ENCODE assay signal across 1 cellular context in the genomic region with DNA sequence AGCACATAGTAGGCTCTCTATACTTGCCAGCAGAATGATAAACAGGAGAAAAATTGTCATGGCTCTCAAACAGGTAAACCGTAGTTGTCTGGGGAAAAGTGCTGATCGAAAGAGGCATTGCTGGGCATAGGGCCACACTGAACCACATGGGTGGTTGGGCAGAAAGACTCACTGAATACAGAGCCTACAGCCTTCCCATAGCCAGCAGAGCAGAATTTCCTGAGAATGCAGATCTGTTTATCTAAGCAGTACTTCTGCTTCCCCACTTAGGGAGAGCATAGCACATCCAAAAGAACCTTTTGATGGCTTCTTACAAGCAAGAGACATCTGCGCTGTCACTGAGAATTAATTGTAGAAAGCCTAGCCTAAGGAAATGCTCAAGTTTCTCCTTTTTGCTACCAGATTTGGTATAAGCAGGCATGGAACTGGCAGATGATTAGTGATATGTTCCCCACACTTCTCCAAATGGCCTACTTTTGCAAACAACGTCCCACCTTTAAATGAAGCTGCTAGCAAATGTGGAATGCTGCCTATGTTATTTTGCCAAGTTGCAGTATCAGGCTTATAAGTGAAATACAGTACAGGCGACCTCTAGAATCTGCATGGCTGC.
TF ChIP-seq lines count a peak whose summit lies in the region.

No MANE protein-coding gene starts in this region.

TF ChIP-seq in HepG2, 621 proteins besides CTCF, POLR2A, EP300 and RAD21:
- no peak for TF ChIP-seq ZSCAN31 (CRISPR knock-in tag; IDR thresholded peaks at IDR 0.05; ENCODE audit: low read depth)
- TF ChIP-seq ZXDC (CRISPR knock-in tag; IDR thresholded peaks at IDR 0.05) = no peak
- TF ChIP-seq KDM4B (CRISPR knock-in tag; IDR thresholded peaks at IDR 0.05) = no peak
- no peak for TF ChIP-seq ONECUT2 (CRISPR knock-in tag; IDR thresholded peaks at IDR 0.05)
- TF ChIP-seq SKI (IDR thresholded peaks at IDR 0.05; ENCODE audit: partially characterized antibody) = no peak
- no peak for TF ChIP-seq ZBTB10 (CRISPR knock-in tag; IDR thresholded peaks at IDR 0.05; ENCODE audit: borderline replicate concordance)
- TF ChIP-seq ZNF878 (CRISPR knock-in tag; IDR thresholded peaks at IDR 0.05) = no peak
- TF ChIP-seq, protein P1, sequence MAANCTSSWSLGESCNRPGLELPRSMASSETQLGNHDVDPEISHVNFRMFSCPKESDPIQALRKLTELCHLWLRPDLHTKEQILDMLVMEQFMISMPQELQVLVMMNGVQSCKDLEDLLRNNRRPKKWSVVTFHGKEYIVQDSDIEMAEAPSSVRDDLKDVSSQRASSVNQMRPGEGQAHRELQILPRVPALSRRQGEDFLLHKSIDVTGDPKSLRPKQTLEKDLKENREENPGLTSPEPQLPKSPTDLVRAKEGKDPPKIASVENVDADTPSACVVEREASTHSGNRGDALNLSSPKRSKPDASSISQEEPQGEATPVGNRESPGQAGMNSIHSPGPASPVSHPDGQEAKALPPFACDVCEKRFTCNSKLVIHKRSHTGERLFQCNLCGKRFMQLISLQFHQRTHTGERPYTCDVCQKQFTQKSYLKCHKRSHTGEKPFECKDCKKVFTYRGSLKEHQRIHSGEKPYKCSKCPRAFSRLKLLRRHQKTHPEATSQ (CRISPR knock-in tag; IDR thresholded peaks at IDR 0.05; ENCODE audit: borderline replicate concordance) = no peak
- TF ChIP-seq ZSCAN20 (CRISPR knock-in tag; IDR thresholded peaks at IDR 0.05; ENCODE audit: borderline replicate concordance) = no peak
- TF ChIP-seq KAT2B (IDR thresholded peaks at IDR 0.05; ENCODE audit: borderline replicate concordance, low read depth, low read length) = no peak
- no peak for TF ChIP-seq SIN3B (IDR thresholded peaks at IDR 0.05; ENCODE audit: low read length)
- no peak for TF ChIP-seq RNF2 (conservative IDR thresholded peaks at IDR 0.05; ENCODE audit: low read depth)
